In genomic region chr11:78417888-78418583, GRCh38 we compare ENCODE assay signal across 1 cellular context.
TF ChIP-seq lines count a peak whose summit lies in the region.

No MANE protein-coding gene starts in this region.

TF ChIP-seq in H1, 55 proteins besides CTCF, POLR2A, EP300 and RAD21 (continued from another document):
- TF ChIP-seq CHD7 (IDR thresholded peaks at IDR 0.05; ENCODE audit: insufficient replicate concordance, low read length) (no peak), USF2 (IDR thresholded peaks at IDR 0.05; ENCODE audit: low read length) (no peak), POLR2AphosphoS5 (IDR thresholded peaks at IDR 0.05; ENCODE audit: low read depth, low read length) (no peak), TAF7 (optimal IDR thresholded peaks at IDR 0.05; ENCODE audit: borderline replicate concordance, low read depth, low read length) (no peak), HDAC2 (IDR thresholded peaks at IDR 0.05; ENCODE audit: borderline replicate concordance in 1 of 2, low read depth in 2 of 2, low read length in 2 of 2) (peak in 1 of 2 experiments; percentile 70; a peak in 1 of 4 replicates), RFX5 (IDR thresholded peaks at IDR 0.05; ENCODE audit: borderline replicate concordance, low read depth, low read length) (no peak), BRCA1 (IDR thresholded peaks at IDR 0.05; ENCODE audit: low read depth, low read length) (no peak), TEAD4 (IDR thresholded peaks at IDR 0.05; ENCODE audit: low read depth, low read length) (no peak), SIN3A (conservative IDR thresholded peaks at IDR 0.05 in 1 of 2, IDR thresholded peaks at IDR 0.05 in 1 of 2; ENCODE audit: low read depth in 1 of 2, low read length in 2 of 2) (peak in 1 of 2 experiments; percentile 46; a peak in 1 of 4 replicates), PHF8 (conservative IDR thresholded peaks at IDR 0.05; ENCODE audit: low read depth, low read length) (peak; percentile 72), NANOG (IDR thresholded peaks at IDR 0.05; ENCODE audit: insufficient read depth, low read depth, low read length, poor library complexity, severe bottlenecking) (peak; percentile 11), E2F6 (IDR thresholded peaks at IDR 0.05) (no peak; the same call in none of the 2 replicates), CREB1 (IDR thresholded peaks at IDR 0.05) (no peak), TAF1 (IDR thresholded peaks at IDR 0.05; ENCODE audit: low read depth, low read length) (peak; percentile 56; the same call in 1 of the 2 replicates), CTBP2 (IDR thresholded peaks at IDR 0.05; ENCODE audit: borderline replicate concordance, insufficient read depth, insufficient read length, low read length) (peak; percentile 56), CBX8 (IDR thresholded peaks at IDR 0.05; ENCODE audit: borderline replicate concordance, low read depth, low read length) (no peak), BACH1 (IDR thresholded peaks at IDR 0.05; ENCODE audit: low read length) (peak; percentile 20; the same call in 1 of the 2 replicates), RBBP5 (IDR thresholded peaks at IDR 0.05; ENCODE audit: borderline replicate concordance, low read depth, low read length) (peak; percentile 80; the same call in 1 of the 2 replicates), JUN (IDR thresholded peaks at IDR 0.05; ENCODE audit: low read depth, low read length) (no peak), KDM4A (IDR thresholded peaks at IDR 0.05; ENCODE audit: low read depth, low read length, severe bottlenecking) (peak; percentile 71), EZH2 (IDR thresholded peaks at IDR 0.05; ENCODE audit: low read depth, low read length, severe bottlenecking) (no peak), MAX (IDR thresholded peaks at IDR 0.05) (peak; percentile 42; the same call in 1 of the 2 replicates), GABPA (IDR thresholded peaks at IDR 0.05; ENCODE audit: borderline replicate concordance, insufficient read depth, low read length) (no peak), MAFK (IDR thresholded peaks at IDR 0.05; ENCODE audit: low read depth, low read length) (no peak), ASH2L (IDR thresholded peaks at IDR 0.05; ENCODE audit: low read length) (peak; percentile 65), JUND (IDR thresholded peaks at IDR 0.05; ENCODE audit: low read length) (no peak), CEBPB (IDR thresholded peaks at IDR 0.05; ENCODE audit: low read depth, low read length) (no peak)
